Comparison of ENCODE assay signal across 10 cellular contexts in genomic region chr6:53432318-53433161, GRCh38.
DNase-seq lines count a peak whose midpoint lies in the region; ATAC-seq and TF ChIP-seq lines count a peak whose summit lies in the region.
"Had no signal": no experiment of that assay in that cellular context is flagged by ENCODE, and none has a peak within 500 bp of the region (broad histone marks: within the 10 kb centered on the region; RNA-seq: fewer than 3 reads in every experiment).

No MANE protein-coding gene starts in this region.

- DNase-seq in CD14-positive monocyte (ENCODE audit: low spot score) = peak; percentile 60
- DNase-seq in MV-4-11 (lab: John Stamatoyannopoulos, UW) = peak; percentile 90
- peak; percentile 85 for DNase-seq in adipocyte (ENCODE audit: low read depth)
- DNase-seq in lower lobe of right lung = no peak
- DNase-seq in ovary = no peak

- H3K4me3 ChIP-seq in adipocyte (ENCODE audit: low read length) = peak overlapping the region; percentile 53
- H3K4me3 ChIP-seq in lower lobe of right lung = no peak overlapping the region
- no peak overlapping the region for H3K4me3 ChIP-seq in ovary
- H3K4me3 ChIP-seq: cardiac muscle cell had no signal

- TF ChIP-seq POLR2A in ovary (IDR thresholded peaks at IDR 0.05) = no peak

- H3K36me3 Mint-ChIP-seq in CD14-positive monocyte = no peaks in the 10 kb centered on the region

- peak overlapping the region; percentile 89 to 98 (median 93) for H3K27ac Mint-ChIP-seq in CD14-positive monocyte

- H3K4me1 ChIP-seq in adipocyte (ENCODE audit: control insufficient read depth, insufficient read depth, low read length) (peaks cover 49% of the 10 kb centered on the region), lower lobe of right lung (peaks cover 4% of the 10 kb centered on the region), ovary (ENCODE audit: insufficient read depth) (no peaks in the 10 kb centered on the region)

- H3K9me3 Mint-ChIP-seq in CD14-positive monocyte = no peaks in the 10 kb centered on the region
- H3K9me3 Mint-ChIP-seq: IgD-negative memory B cell had no signal

- intact Hi-C loops in CD14-positive monocyte (cut with micrococcal nuclease) = loop anchor here (5.0 to 10.0 kb wide), 4 partner anchors 52 to 188 kb away; no protein-coding TSS in a partner anchor
- intact Hi-C loops in lower lobe of right lung (cut with DNase I) = no loop called here
- intact Hi-C loops in ovary (cut with DNase I) = no loop called here

- no peak for TF ChIP-seq EP300 in ovary (IDR thresholded peaks at IDR 0.05)

- H3K36me3 ChIP-seq in adipocyte (ENCODE audit: control insufficient read depth, insufficient read depth, low read length, severe bottlenecking) = peaks cover 15% of the 10 kb centered on the region
- no peaks in the 10 kb centered on the region for H3K36me3 ChIP-seq in lower lobe of right lung
- no peaks in the 10 kb centered on the region for H3K36me3 ChIP-seq in ovary
- H3K36me3 ChIP-seq: cardiac muscle cell had no signal

- no peaks in the 10 kb centered on the region for H3K9me3 ChIP-seq in adipocyte (ENCODE audit: control insufficient read depth, low read length)
- no peaks in the 10 kb centered on the region for H3K9me3 ChIP-seq in lower lobe of right lung
- no peaks in the 10 kb centered on the region for H3K9me3 ChIP-seq in ovary

- H3K9ac ChIP-seq in adipocyte (ENCODE audit: low read length) = peak overlapping the region; percentile 68

- no peaks in the 10 kb centered on the region for H3K27me3 Mint-ChIP-seq in CD14-positive monocyte (ENCODE audit: low read depth in 3 of 3)
- H3K27me3 Mint-ChIP-seq: IgD-negative memory B cell had no signal

- WGBS in ovary, 3 donors = 58 to 65% (median 63%) methylated on average over 8 of the region's 8 CpGs

- H3K4me1 Mint-ChIP-seq in CD14-positive monocyte = peaks cover 41% of the 10 kb centered on the region

- no peaks in the 10 kb centered on the region for H3K27me3 ChIP-seq in adipocyte (replicated peaks; ENCODE audit: control insufficient read depth, insufficient read depth, low read length)
- H3K27me3 ChIP-seq in lower lobe of right lung (ENCODE audit: low read depth) = no peaks in the 10 kb centered on the region
- H3K27me3 ChIP-seq in ovary = no peaks in the 10 kb centered on the region
- H3K27me3 ChIP-seq: cardiac muscle cell had no signal

- H3K27ac ChIP-seq in lower lobe of right lung (no peak overlapping the region), ovary (no peak overlapping the region)
- H3K27ac ChIP-seq: cardiac muscle cell had no signal

- H3K4me3 Mint-ChIP-seq in CD14-positive monocyte = peak overlapping the region in 1 of 2 donors; percentile 78
- H3K4me3 Mint-ChIP-seq: IgD-negative memory B cell had no signal

- ATAC-seq in lower lobe of right lung (peak; percentile 64 to 66), GM18511 (IDR thresholded peaks at IDR 0.05; ENCODE audit: unreplicated experiment) (no peak), SK-N-SH treated with all-trans-retinoic acid at 6 μM for 48 hours (no peak), HG02571 (IDR thresholded peaks at IDR 0.05; ENCODE audit: unreplicated experiment) (no peak)

- TF ChIP-seq CTCF in CD14-positive monocyte (IDR thresholded peaks at IDR 0.05) (no peak), lower lobe of right lung (IDR thresholded peaks at IDR 0.05) (no peak), ovary (IDR thresholded peaks at IDR 0.05) (no peak)

TF ChIP-seq in SK-N-SH treated with all-trans-retinoic acid at 6 μM for 48 hours, 23 proteins besides CTCF, POLR2A, EP300 and RAD21:
- TF ChIP-seq ZC3H10 (CRISPR knock-in tag; IDR thresholded peaks at IDR 0.05) = no peak
- no peak for TF ChIP-seq ARNTL (CRISPR knock-in tag; IDR thresholded peaks at IDR 0.05; ENCODE audit: borderline replicate concordance, low read depth)
- no peak for TF ChIP-seq BACH2 (CRISPR knock-in tag; IDR thresholded peaks at IDR 0.05; ENCODE audit: borderline replicate concordance)
- no peak for TF ChIP-seq CSDC2 (CRISPR knock-in tag; IDR thresholded peaks at IDR 0.05)
- TF ChIP-seq RARB (CRISPR knock-in tag; IDR thresholded peaks at IDR 0.05) = no peak
- TF ChIP-seq ISL1 (CRISPR knock-in tag; IDR thresholded peaks at IDR 0.05) = no peak

Comparison
In these comparisons a context has a peak if more than half of its experiments do, and no peak if none do; other contexts are left out.
1. DNase-seq: peak in CD14-positive monocyte (single experiment), MV-4-11 (single experiment) and adipocyte (single experiment); none in lower lobe of right lung (single experiment) and ovary (0 of 5).
2. ATAC-seq: peak in lower lobe of right lung (2 of 2); none in GM18511 (single experiment), SK-N-SH treated with all-trans-retinoic acid at 6 μM for 48 hours (single experiment) and HG02571 (single experiment).
3. intact Hi-C loops: an anchor here in CD14-positive monocyte (5.0 to 10.0 kb wide); none called in lower lobe of right lung and ovary.